ENCODE assay signal across 10 cellular contexts in genomic region chr4:168486961-168487820, GRCh38. TPM values are rescaled to one million over a fixed set of nuclear protein-coding genes. Genes with fewer than 3 reads are reported as not detected.
DNase-seq lines count a peak whose midpoint lies in the region; ATAC-seq and TF ChIP-seq lines count a peak whose summit lies in the region.
"Had no signal": no experiment of that assay in that cellular context is flagged by ENCODE, and none has a peak within 500 bp of the region (broad histone marks: within the 10 kb centered on the region; RNA-seq: fewer than 3 reads in every experiment).

No MANE protein-coding gene starts in this region.

- H3K4me1 ChIP-seq in mammary epithelial cell (ENCODE audit: insufficient read depth, low read length) (peaks cover 34% of the 10 kb centered on the region), left ventricle myocardium inferior (peaks cover 24% of the 10 kb centered on the region)
- H3K4me1 ChIP-seq: lower lobe of right lung had no signal

- peak; percentile 94 to 95 for ATAC-seq in activated CD4-positive, CD25-positive, alpha-beta regulatory T cell treated with anti-CD3 and anti-CD28 coated beads, Interleukin-2, amount 50 U/mL, for 24 hours
- ATAC-seq: lower lobe of right lung had no signal

- H3K9ac ChIP-seq in mammary epithelial cell (ENCODE audit: insufficient read depth, low read length) = peak overlapping the region; percentile 40

- WGBS in mammary epithelial cell (ENCODE audit: low coverage, missing lambda C conversion rate) = 38% methylated on average over 8 of the region's 8 CpGs

- in situ Hi-C loops in mammary epithelial cell (cut with MboI; ENCODE audit: low sequenced_read_pairs in 2 of 2) = no loop called here

- intact Hi-C loops in mammary epithelial cell (cut with micrococcal nuclease) = loop anchor here (5.0 to 10.0 kb wide), 3 partner anchors 65 to 358 kb away; no protein-coding TSS in a partner anchor
- intact Hi-C loops in left ventricle myocardium inferior (cut with micrococcal nuclease) = no loop called here

- no peaks in the 10 kb centered on the region for H3K36me3 ChIP-seq in mammary epithelial cell (ENCODE audit: insufficient read depth, low read length)
- H3K36me3 ChIP-seq in left ventricle myocardium inferior = no peaks in the 10 kb centered on the region
- H3K36me3 ChIP-seq: lower lobe of right lung had no signal

- CTCF ChIA-PET in mammary epithelial cell (lab: Charles Lee; ENCODE audit: low non-redundant PET) = interaction anchor here (0.5 to 0.7 kb wide), 3 partner anchors 78 to 223 kb away, joined by 4 to 5 read pairs (median 4); no protein-coding TSS in a partner anchor

- no peak for DNase-seq in activated CD4-positive, CD25-positive, alpha-beta regulatory T cell treated with anti-CD3 and anti-CD28 coated beads, Interleukin-2, amount 50 U/mL, for 72 hours
- peak; percentile 83 for DNase-seq in OCI-M1 (lab: John Stamatoyannopoulos, UW)
- DNase-seq in mammary epithelial cell = peak; percentile 88
- peak; percentile 90 for DNase-seq in renal cortical epithelial cell (ENCODE audit: low read depth)
- no peak for DNase-seq in left ventricle myocardium inferior
- no peak for DNase-seq in NCI-H146 (lab: John Stamatoyannopoulos, UW)
- no peak for DNase-seq in NCI-H2196 (lab: John Stamatoyannopoulos, UW; ENCODE audit: unreplicated experiment)
- DNase-seq: effector CD8-positive, alpha-beta T cell; lower lobe of right lung had no signal

- TSS peak; percentile 74 for BruUV-seq in mammary epithelial cell (replicated peaks; lab: Mats Ljungman, UMichigan)

- H3K4me2 ChIP-seq in mammary epithelial cell (ENCODE audit: insufficient read depth, low read depth, low read length) = peak overlapping the region; percentile 58

- H3K79me2 ChIP-seq in mammary epithelial cell (ENCODE audit: insufficient read depth, low read length) = no peaks in the 10 kb centered on the region

- no peaks in the 10 kb centered on the region for H4K20me1 ChIP-seq in mammary epithelial cell (ENCODE audit: insufficient read depth, low read length)

- peak overlapping the region; percentile 75 for H2AFZ ChIP-seq in mammary epithelial cell (ENCODE audit: low read depth, low read length)

- H3K9me3 ChIP-seq in mammary epithelial cell (replicated peaks; ENCODE audit: insufficient read depth, low read length) = no peaks in the 10 kb centered on the region
- H3K9me3 ChIP-seq in left ventricle myocardium inferior (replicated peaks) = no peaks in the 10 kb centered on the region
- H3K9me3 ChIP-seq: lower lobe of right lung had no signal

- H3K4me3 ChIP-seq in mammary epithelial cell (replicated peaks in 1 of 3; ENCODE audit: insufficient read depth in 1 of 3, low read depth in 2 of 3, low read length in 3 of 3) (no peak overlapping the region), left ventricle myocardium inferior (no peak overlapping the region)
- H3K4me3 ChIP-seq: lower lobe of right lung had no signal

- dilution Hi-C loops in mammary epithelial cell (cut with HindIII; ENCODE audit: low sequenced_read_pairs) = no loop called here

- no peak for TF ChIP-seq CTCF in mammary epithelial cell (conservative IDR thresholded peaks at IDR 0.05 in 1 of 2, IDR thresholded peaks at IDR 0.05 in 1 of 2; ENCODE audit: extremely low read depth in 1 of 2, insufficient read depth in 1 of 2, low read depth in 1 of 2, low read length in 2 of 2)
- no peak for TF ChIP-seq CTCF in left ventricle myocardium inferior (IDR thresholded peaks at IDR 0.05; ENCODE audit: borderline replicate concordance)

- no peaks in the 10 kb centered on the region for H3K27me3 ChIP-seq in mammary epithelial cell (ENCODE audit: insufficient read depth, low read length)
- H3K27me3 ChIP-seq in left ventricle myocardium inferior (ENCODE audit: low read depth) = no peaks in the 10 kb centered on the region

- H3K27ac ChIP-seq in mammary epithelial cell (ENCODE audit: insufficient read depth, low read depth, low read length) = peak overlapping the region; percentile 83
- no peak overlapping the region for H3K27ac ChIP-seq in left ventricle myocardium inferior (replicated peaks)
- H3K27ac ChIP-seq: lower lobe of right lung had no signal

RNA-seq across cellular contexts. Expression of gene DDX60L, which starts 6.9 kb away (rescaled TPM):
- 10 to 100 TPM in 1 of 2 donors, 1 to 10 TPM in 1; 6.8 to 12.2 TPM for total RNA-seq in mammary epithelial cell
- 5.7 TPM for polyA plus RNA-seq in mammary epithelial cell
- 11.7 TPM for polyA minus RNA-seq in mammary epithelial cell
- 22.5 and 44.6 TPM in 2 replicates for total RNA-seq in renal cortical epithelial cell
- total RNA-seq in left ventricle myocardium inferior = 11.4 TPM

RNA-seq across cellular contexts. Expression of gene PALLD, which starts 9.7 kb away (rescaled TPM):
- total RNA-seq in mammary epithelial cell = 100 to 1,000 TPM; 296 to 380 TPM
- polyA plus RNA-seq in mammary epithelial cell = 122 TPM
- 433 TPM for polyA minus RNA-seq in mammary epithelial cell
- 190 and 278 TPM in 2 replicates for total RNA-seq in renal cortical epithelial cell
- 871 TPM for total RNA-seq in left ventricle myocardium inferior

Comparison
In these comparisons a context has a peak if more than half of its experiments do, and no peak if none do; other contexts are left out.
1. DNase-seq: peak in OCI-M1 (single experiment), mammary epithelial cell (single experiment) and renal cortical epithelial cell (single experiment); none in activated CD4-positive, CD25-positive, alpha-beta regulatory T cell treated with anti-CD3 and anti-CD28 coated beads, Interleukin-2, amount 50 U/mL, for 72 hours (single experiment), left ventricle myocardium inferior (single experiment), NCI-H146 (single experiment) and NCI-H2196 (single experiment).